Comparison of ENCODE assay signal across 13 cellular contexts in genomic region chr15:89105147-89105546, GRCh38. TPM values are rescaled to one million over a fixed set of nuclear protein-coding genes. Genes with fewer than 3 reads are reported as not detected.
A peak's percentile ranks its signal among the peaks of the same experiment; 100 is the strongest.
DNase-seq lines count a peak whose midpoint lies in the region; ATAC-seq, FAIRE-seq and TF ChIP-seq lines count a peak whose summit lies in the region.
"Had no signal": no experiment of that assay in that cellular context is flagged by ENCODE, and none has a peak within 500 bp of the region (broad histone marks: within the 10 kb centered on the region; RNA-seq: fewer than 3 reads in every experiment).

No MANE protein-coding gene starts in this region.

- peak; percentile 94 for DNase-seq in GM04504 (ENCODE audit: low read depth)
- DNase-seq in astrocyte (ENCODE audit: low read depth) = peak; percentile 98
- DNase-seq in right atrium auricular region (ENCODE audit: low spot score) = no peak
- no peak for DNase-seq in activated CD4-positive, CD25-positive, alpha-beta regulatory T cell (lab: John Stamatoyannopoulos, UW)
- no peak for DNase-seq in activated T-cell treated with anti-CD3 and anti-CD28 coated beads, Interleukin-2, amount 50 U/mL, for 24 hours
- DNase-seq: GOT3, MG63 had no signal

- peak overlapping the region; percentile 24 for H3K4me3 ChIP-seq in astrocyte (ENCODE audit: insufficient read depth, low read depth, low read length)
- H3K4me3 ChIP-seq in right atrium auricular region = peak overlapping the region; percentile 19
- H3K4me3 ChIP-seq in skeletal muscle satellite cell (ENCODE audit: low read length) = peak overlapping the region; percentile 47
- H3K4me3 ChIP-seq: MG63 had no signal

- FAIRE-seq in astrocyte (lab: Jason Lieb, UNC) = peak; percentile 95
- FAIRE-seq: colon had no signal

- H3K9me3 ChIP-seq in astrocyte (ENCODE audit: insufficient read depth, low read depth, low read length) (no peaks in the 10 kb centered on the region), right atrium auricular region (no peaks in the 10 kb centered on the region), skeletal muscle satellite cell (replicated peaks; ENCODE audit: low read length) (no peaks in the 10 kb centered on the region)
- H3K9me3 ChIP-seq: MG63 had no signal

- H3K36me3 Mint-ChIP-seq in astrocyte (ENCODE audit: low read depth, unreplicated experiment) = peaks cover 5% of the 10 kb centered on the region
- peaks cover 68% of the 10 kb centered on the region for H3K36me3 Mint-ChIP-seq in activated T-cell treated with anti-CD3 and anti-CD28 coated beads, Interleukin-2, amount 50 U/mL, for 24 hours (ENCODE audit: low read depth)

- no peak for TF ChIP-seq CTCF in astrocyte (IDR thresholded peaks at IDR 0.05; ENCODE audit: insufficient read depth, low read depth, low read length)
- TF ChIP-seq CTCF in right atrium auricular region (IDR thresholded peaks at IDR 0.05) = no peak

- no peaks in the 10 kb centered on the region for H3K27me3 ChIP-seq in astrocyte (ENCODE audit: insufficient read depth, low read length)
- H3K27me3 ChIP-seq in right atrium auricular region = no peaks in the 10 kb centered on the region
- H3K27me3 ChIP-seq in skeletal muscle satellite cell (ENCODE audit: control insufficient read depth, insufficient read depth, low read length) = no peaks in the 10 kb centered on the region
- H3K27me3 ChIP-seq: MG63 had no signal

- H3K36me3 ChIP-seq in astrocyte (ENCODE audit: insufficient read depth, low read length) = peaks cover 4% of the 10 kb centered on the region
- peaks cover 20% of the 10 kb centered on the region for H3K36me3 ChIP-seq in right atrium auricular region
- peaks cover 23% of the 10 kb centered on the region for H3K36me3 ChIP-seq in skeletal muscle satellite cell (ENCODE audit: insufficient read depth, low read length)

- peak overlapping the region; percentile 88 for H3K27ac Mint-ChIP-seq in astrocyte (ENCODE audit: unreplicated experiment)
- H3K27ac Mint-ChIP-seq in activated T-cell treated with anti-CD3 and anti-CD28 coated beads, Interleukin-2, amount 50 U/mL, for 24 hours = no peak overlapping the region
- H3K27ac Mint-ChIP-seq: T-helper 2 cell treated with Interferon-gamma antibody and Interleukin-4, amounts not matched to agents 5 μg/mL and 100 μg/mL, for 36 hours had no signal

- peak overlapping the region; percentile 78 for H3K4me2 ChIP-seq in astrocyte (ENCODE audit: low read length)
- peak overlapping the region; percentile 72 for H3K4me2 ChIP-seq in skeletal muscle satellite cell (ENCODE audit: low read length)

- H2AFZ ChIP-seq in astrocyte (ENCODE audit: low read depth, low read length) = no peak overlapping the region
- H2AFZ ChIP-seq: parathyroid adenoma had no signal

- H4K20me1 ChIP-seq in astrocyte (ENCODE audit: insufficient read depth, low read length) = no peaks in the 10 kb centered on the region

- H3K27me3 Mint-ChIP-seq in astrocyte (ENCODE audit: low read depth, unreplicated experiment) = no peaks in the 10 kb centered on the region
- no peaks in the 10 kb centered on the region for H3K27me3 Mint-ChIP-seq in activated T-cell treated with anti-CD3 and anti-CD28 coated beads, Interleukin-2, amount 50 U/mL, for 24 hours

- H3K4me3 Mint-ChIP-seq in astrocyte (ENCODE audit: unreplicated experiment) = no peak overlapping the region
- no peak overlapping the region for H3K4me3 Mint-ChIP-seq in activated T-cell treated with anti-CD3 and anti-CD28 coated beads, Interleukin-2, amount 50 U/mL, for 24 hours
- H3K4me3 Mint-ChIP-seq: T-helper 2 cell treated with Interferon-gamma antibody and Interleukin-4, amounts not matched to agents 5 μg/mL and 100 μg/mL, for 36 hours had no signal

- peaks cover 63% of the 10 kb centered on the region for H3K79me2 ChIP-seq in astrocyte (ENCODE audit: insufficient read depth, low read length)
- H3K79me2 ChIP-seq: parathyroid adenoma had no signal

- H3K4me1 ChIP-seq in astrocyte (ENCODE audit: insufficient read depth, low read length) = peaks cover 41% of the 10 kb centered on the region
- H3K4me1 ChIP-seq in right atrium auricular region = peaks cover 0 to 89% of the 10 kb centered on the region in 2 donors
- peaks cover 67% of the 10 kb centered on the region for H3K4me1 ChIP-seq in skeletal muscle satellite cell (ENCODE audit: control insufficient read depth, insufficient read depth, low read length)
- H3K4me1 ChIP-seq: parathyroid adenoma had no signal

- H3K9ac ChIP-seq in astrocyte (ENCODE audit: low read length) (peak overlapping the region; percentile 70), skeletal muscle satellite cell (ENCODE audit: low read depth, low read length) (peak overlapping the region; percentile 82)
- H3K9ac ChIP-seq: parathyroid adenoma had no signal

- H3K9me3 Mint-ChIP-seq in astrocyte (ENCODE audit: unreplicated experiment) = no peaks in the 10 kb centered on the region
- no peaks in the 10 kb centered on the region for H3K9me3 Mint-ChIP-seq in activated T-cell treated with anti-CD3 and anti-CD28 coated beads, Interleukin-2, amount 50 U/mL, for 24 hours
- H3K9me3 Mint-ChIP-seq: T-helper 2 cell treated with Interferon-gamma antibody and Interleukin-4, amounts not matched to agents 5 μg/mL and 100 μg/mL, for 36 hours had no signal

- ATAC-seq in HG03342 (IDR thresholded peaks at IDR 0.05; ENCODE audit: unreplicated experiment) (no peak), HG03457 (IDR thresholded peaks at IDR 0.05; ENCODE audit: unreplicated experiment) (no peak)

- H3K27ac ChIP-seq in astrocyte (ENCODE audit: low read depth, low read length) = peak overlapping the region; percentile 97
- peak overlapping the region; percentile 93 to 95 for H3K27ac ChIP-seq in right atrium auricular region
- H3K27ac ChIP-seq: parathyroid adenoma had no signal

- H3K4me1 Mint-ChIP-seq in astrocyte (ENCODE audit: low read depth, unreplicated experiment) = peaks cover 47% of the 10 kb centered on the region
- H3K4me1 Mint-ChIP-seq in activated T-cell treated with anti-CD3 and anti-CD28 coated beads, Interleukin-2, amount 50 U/mL, for 24 hours (ENCODE audit: low read depth) = peaks cover 48% of the 10 kb centered on the region

RNA-seq across cellular contexts. Expression of gene ABHD2, which starts 16.9 kb away (rescaled TPM):
- 41.3 and 50.3 TPM in 2 replicates for total RNA-seq in astrocyte
- total RNA-seq in right atrium auricular region = 100 to 1,000 TPM; 115 to 118 TPM
- total RNA-seq in skeletal muscle satellite cell (2012; rRNA removed) = 58.1 and 107 TPM in 2 replicates

Comparison
In these comparisons a context has a peak if more than half of its experiments do, and no peak if none do; other contexts are left out.
1. DNase-seq: peak in GM04504 (single experiment) and astrocyte (single experiment); none in right atrium auricular region (single experiment), activated CD4-positive, CD25-positive, alpha-beta regulatory T cell (0 of 4) and activated T-cell treated with anti-CD3 and anti-CD28 coated beads, Interleukin-2, amount 50 U/mL, for 24 hours (single experiment).
2. Peak in every context shown above with its lines, with median percentiles within 50 percentile points of each other: H3K4me3 ChIP-seq.